17 cellular contexts compared by ENCODE assay signal in the genomic region with DNA sequence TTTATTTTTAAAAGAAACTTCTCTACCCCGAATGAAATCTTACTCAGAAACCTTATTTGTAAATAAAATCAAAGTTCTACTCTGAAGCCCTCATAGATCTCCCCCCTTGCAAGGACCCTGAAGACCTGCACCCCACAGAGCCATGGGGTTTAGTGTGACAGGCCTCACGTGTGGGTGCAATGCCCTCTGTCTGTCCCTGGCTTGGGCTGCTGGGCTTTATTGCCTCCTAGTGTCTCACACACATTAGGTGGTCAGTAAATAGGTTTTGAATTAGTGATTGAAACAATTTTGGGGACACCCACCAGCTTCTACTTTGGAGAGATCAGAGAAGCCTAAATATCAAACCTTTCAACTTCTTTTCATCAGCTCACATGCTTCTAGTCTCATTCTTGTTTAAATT.
DNase-seq lines count a peak whose midpoint lies in the region; ATAC-seq lines count a peak whose summit lies in the region.
"Had no signal": no experiment of that assay in that cellular context is flagged by ENCODE, and none has a peak within 500 bp of the region (broad histone marks: within the 10 kb centered on the region; RNA-seq: fewer than 3 reads in every experiment).

No MANE protein-coding gene starts in this region.

- peak; percentile 69 for ATAC-seq in left ventricle myocardium superior
- no peak for ATAC-seq in central memory CD8-positive, alpha-beta T cell (replicated peaks; ENCODE audit: extremely low read depth, poor library complexity, severe bottlenecking)
- no peak for ATAC-seq in stimulated activated memory B cell treated with anti-CD40 and anti-IgM and Interleukin-4, amounts not matched to agents 10 μg/mL and 1 μg/mL and 100 μg/mL, for 72 hours

- H3K36me3 Mint-ChIP-seq in T-helper 2 cell treated with Interferon-gamma antibody and Interleukin-4, amounts not matched to agents 5 μg/mL and 100 μg/mL, for 36 hours (ENCODE audit: low read depth): peaks cover 29% of the 10 kb centered on the region
- peaks cover 23% of the 10 kb centered on the region for H3K36me3 Mint-ChIP-seq in central memory CD8-positive, alpha-beta T cell (ENCODE audit: insufficient read depth)
- H3K36me3 Mint-ChIP-seq in stimulated activated memory B cell treated with anti-CD40 and anti-IgM and Interleukin-4, amounts not matched to agents 10 μg/mL and 1 μg/mL and 100 μg/mL, for 72 hours: peaks cover 81% of the 10 kb centered on the region

- no peaks in the 10 kb centered on the region for H3K9me3 Mint-ChIP-seq in T-helper 2 cell treated with Interferon-gamma antibody and Interleukin-4, amounts not matched to agents 5 μg/mL and 100 μg/mL, for 36 hours
- H3K9me3 Mint-ChIP-seq in central memory CD8-positive, alpha-beta T cell: no peaks in the 10 kb centered on the region
- H3K9me3 Mint-ChIP-seq in stimulated activated memory B cell treated with anti-CD40 and anti-IgM and Interleukin-4, amounts not matched to agents 10 μg/mL and 1 μg/mL and 100 μg/mL, for 72 hours: no peaks in the 10 kb centered on the region
- H3K9me3 Mint-ChIP-seq: HFFc6 had no signal

- peaks cover 5% of the 10 kb centered on the region for H3K4me1 Mint-ChIP-seq in T-helper 2 cell treated with Interferon-gamma antibody and Interleukin-4, amounts not matched to agents 5 μg/mL and 100 μg/mL, for 36 hours (ENCODE audit: low read depth)
- peaks cover 32% of the 10 kb centered on the region for H3K4me1 Mint-ChIP-seq in central memory CD8-positive, alpha-beta T cell
- peaks cover 7% of the 10 kb centered on the region for H3K4me1 Mint-ChIP-seq in stimulated activated memory B cell treated with anti-CD40 and anti-IgM and Interleukin-4, amounts not matched to agents 10 μg/mL and 1 μg/mL and 100 μg/mL, for 72 hours

- no peak for DNase-seq in T-helper 2 cell treated with Interferon-gamma antibody and Interleukin-4, amounts not matched to agents 5 μg/mL and 100 μg/mL, for 36 hours (ENCODE audit: low spot score)
- DNase-seq in T-helper 2 cell (no peak), left ventricle myocardium superior (no peak), cardiac septum (ENCODE audit: low spot score) (no peak), nucleus accumbens (lab: John Stamatoyannopoulos, UW) (no peak), T1000 (lab: John Stamatoyannopoulos, UW) (no peak)
- no peak for DNase-seq in central memory CD8-positive, alpha-beta T cell (ENCODE audit: low spot score in 2 of 2)
- DNase-seq: BE2C; Calu3; CD4-positive, alpha-beta memory T cell; COR-L47; DMS53; DMS79 treated with DMSO at 0.1 percent for 48 hours; GOT3; HFFc6 had no signal

- H3K27ac Mint-ChIP-seq in T-helper 2 cell treated with Interferon-gamma antibody and Interleukin-4, amounts not matched to agents 5 μg/mL and 100 μg/mL, for 36 hours: peak overlapping the region; percentile 9
- peak overlapping the region; percentile 25 for H3K27ac Mint-ChIP-seq in central memory CD8-positive, alpha-beta T cell (ENCODE audit: low read depth)
- peak overlapping the region; percentile 20 for H3K27ac Mint-ChIP-seq in stimulated activated memory B cell treated with anti-CD40 and anti-IgM and Interleukin-4, amounts not matched to agents 10 μg/mL and 1 μg/mL and 100 μg/mL, for 72 hours
- H3K27ac Mint-ChIP-seq: CD14-positive monocyte, HFFc6 had no signal

- H3K4me3 Mint-ChIP-seq in T-helper 2 cell treated with Interferon-gamma antibody and Interleukin-4, amounts not matched to agents 5 μg/mL and 100 μg/mL, for 36 hours: no peak overlapping the region
- no peak overlapping the region for H3K4me3 Mint-ChIP-seq in central memory CD8-positive, alpha-beta T cell
- H3K4me3 Mint-ChIP-seq in stimulated activated memory B cell treated with anti-CD40 and anti-IgM and Interleukin-4, amounts not matched to agents 10 μg/mL and 1 μg/mL and 100 μg/mL, for 72 hours: no peak overlapping the region
- H3K4me3 Mint-ChIP-seq: CD14-positive monocyte; CD4-positive, alpha-beta memory T cell; HFFc6 had no signal

- no peaks in the 10 kb centered on the region for H3K27me3 Mint-ChIP-seq in T-helper 2 cell treated with Interferon-gamma antibody and Interleukin-4, amounts not matched to agents 5 μg/mL and 100 μg/mL, for 36 hours (ENCODE audit: low read depth)
- no peaks in the 10 kb centered on the region for H3K27me3 Mint-ChIP-seq in central memory CD8-positive, alpha-beta T cell
- no peaks in the 10 kb centered on the region for H3K27me3 Mint-ChIP-seq in stimulated activated memory B cell treated with anti-CD40 and anti-IgM and Interleukin-4, amounts not matched to agents 10 μg/mL and 1 μg/mL and 100 μg/mL, for 72 hours
- H3K27me3 Mint-ChIP-seq: CD4-positive, alpha-beta memory T cell had no signal

- intact Hi-C loops in left ventricle myocardium superior (cut with micrococcal nuclease) (no loop called here), cardiac septum (cut with DNase I) (no loop called here)
